ENCODE assay signal across 36 cellular contexts in genomic region chr2:11637546-11637945, GRCh38. TPM values are rescaled to one million over a fixed set of nuclear protein-coding genes. Genes with fewer than 3 reads are reported as not detected.
"Had no signal": no experiment of that assay in that cellular context is flagged by ENCODE, and none has a peak within 500 bp of the region (broad histone marks: within the 10 kb centered on the region; RNA-seq: fewer than 3 reads in every experiment).

No MANE protein-coding gene starts in this region.

- DNase-seq: activated CD4-positive, alpha-beta memory T cell treated with anti-CD3 and anti-CD28 coated beads, Interleukin-2, amount 10 ng/mL, durations not matched to agents 7 days and 5 days; activated CD4-positive, alpha-beta T cell treated with anti-CD3 and anti-CD28 coated beads for 1 hour; activated CD4-positive, alpha-beta T cell treated with anti-CD3 and anti-CD28 coated beads for 4 hours; activated CD4-positive, alpha-beta T cell treated with anti-CD3 and anti-CD28 coated beads, Interleukin-2, amount 10 ng/mL, durations not matched to agents 7 days and 5 days; activated CD4-positive, alpha-beta T cell treated with anti-CD3 and anti-CD28 coated beads, Interleukin-2, amount 50 U/mL, for 4 hours; activated CD8-positive, alpha-beta memory T cell treated with anti-CD3 and anti-CD28 coated beads, Interleukin-2, amount 50 U/mL, for 48 hours; activated effector memory CD4-positive, alpha-beta T cell treated with anti-CD3 and anti-CD28 coated beads, Interleukin-2, amount 50 U/mL, for 16 hours; activated naive CD4-positive, alpha-beta T cell treated with anti-CD3 and anti-CD28 coated beads for 36 hours; activated naive CD8-positive, alpha-beta T cell treated with anti-CD3 and anti-CD28 coated beads for 36 hours; activated naive CD8-positive, alpha-beta T cell treated with anti-CD3 and anti-CD28 coated beads, Interleukin-2, amount 50 U/mL, for 24 hours; activated T-cell treated with anti-CD3 and anti-CD28 coated beads for 4 hours; activated T-cell treated with anti-CD3 and anti-CD28 coated beads, Interleukin-2, amount 50 U/mL, for 24 hours; adrenal gland; amygdala; aorta; body of pancreas; caudate nucleus; effector CD8-positive, alpha-beta T cell; esophagus squamous epithelium; foreskin melanocyte; T-helper 2 cell had no signal

- H3K4me3 ChIP-seq: adrenal gland, body of pancreas, esophagus squamous epithelium, gastroesophageal sphincter had no signal

- H3K4me3 Mint-ChIP-seq: activated CD4-positive, alpha-beta memory T cell treated with anti-CD3 and anti-CD28 coated beads, Interleukin-2, amount 10 ng/mL, durations not matched to agents 7 days and 5 days; activated CD4-positive, alpha-beta T cell treated with anti-CD3 and anti-CD28 coated beads, Interleukin-2, amount 10 ng/mL, durations not matched to agents 7 days and 5 days; activated naive CD4-positive, alpha-beta T cell treated with anti-CD3 and anti-CD28 coated beads for 36 hours; activated naive CD4-positive, alpha-beta T cell treated with anti-CD3 and anti-CD28 coated beads, Interleukin-2, amount 50 U/mL, for 24 hours; activated naive CD8-positive, alpha-beta T cell treated with anti-CD3 and anti-CD28 coated beads for 36 hours; activated naive CD8-positive, alpha-beta T cell treated with anti-CD3 and anti-CD28 coated beads, Interleukin-2, amount 50 U/mL, for 24 hours; activated T-cell treated with anti-CD3 and anti-CD28 coated beads, Interleukin-2, amount 50 U/mL, for 24 hours; activated T-helper 1 cell treated with anti-CD3 and anti-CD28 coated beads, Interleukin-12 subunit alpha, Interleukin-12 subunit beta, Interleukin-2, Interleukin-4 antibody, amounts not matched to agents 30 ng/mL and 10 ng/mL and 1 ng/mL, durations not matched to agents 14 hours and 24 hours and 36 hours; WTC11 had no signal

- H3K27me3 ChIP-seq: adrenal gland, body of pancreas, gastroesophageal sphincter had no signal

- H3K4me1 ChIP-seq: adrenal gland, body of pancreas, esophagus squamous epithelium, gastroesophageal sphincter had no signal

- H3K9me3 Mint-ChIP-seq: activated CD4-positive, alpha-beta memory T cell treated with anti-CD3 and anti-CD28 coated beads, Interleukin-2, amount 10 ng/mL, durations not matched to agents 7 days and 5 days; activated CD4-positive, alpha-beta T cell treated with anti-CD3 and anti-CD28 coated beads, Interleukin-2, amount 10 ng/mL, durations not matched to agents 7 days and 5 days; activated naive CD4-positive, alpha-beta T cell treated with anti-CD3 and anti-CD28 coated beads for 36 hours; activated naive CD4-positive, alpha-beta T cell treated with anti-CD3 and anti-CD28 coated beads, Interleukin-2, amount 50 U/mL, for 24 hours; activated naive CD8-positive, alpha-beta T cell treated with anti-CD3 and anti-CD28 coated beads for 36 hours; activated naive CD8-positive, alpha-beta T cell treated with anti-CD3 and anti-CD28 coated beads, Interleukin-2, amount 50 U/mL, for 24 hours; activated T-cell treated with anti-CD3 and anti-CD28 coated beads, Interleukin-2, amount 50 U/mL, for 24 hours; activated T-helper 1 cell treated with anti-CD3 and anti-CD28 coated beads, Interleukin-12 subunit alpha, Interleukin-12 subunit beta, Interleukin-2, Interleukin-4 antibody, amounts not matched to agents 30 ng/mL and 10 ng/mL and 1 ng/mL, durations not matched to agents 14 hours and 24 hours and 36 hours; activated T-helper 2 cell treated with anti-CD3 and anti-CD28 coated beads, Interferon-gamma antibody, Interleukin-2, Interleukin-4, amounts not matched to agents 10 μg/mL and 5 μg/mL and 100 μg/mL, durations not matched to agents 14 hours and 24 hours and 36 hours; WTC11 had no signal

- H3K36me3 Mint-ChIP-seq: activated naive CD4-positive, alpha-beta T cell treated with anti-CD3 and anti-CD28 coated beads, Interleukin-2, amount 50 U/mL, for 24 hours; activated naive CD8-positive, alpha-beta T cell treated with anti-CD3 and anti-CD28 coated beads for 36 hours had no signal

- H3K27ac ChIP-seq: adrenal gland, body of pancreas, epithelial cell of prostate, esophagus squamous epithelium, gastroesophageal sphincter, VCaP had no signal

- H3K4me1 Mint-ChIP-seq: activated CD4-positive, alpha-beta memory T cell treated with anti-CD3 and anti-CD28 coated beads, Interleukin-2, amount 10 ng/mL, durations not matched to agents 7 days and 5 days; activated CD4-positive, alpha-beta T cell treated with anti-CD3 and anti-CD28 coated beads, Interleukin-2, amount 10 ng/mL, durations not matched to agents 7 days and 5 days; activated naive CD4-positive, alpha-beta T cell treated with anti-CD3 and anti-CD28 coated beads, Interleukin-2, amount 50 U/mL, for 24 hours; activated naive CD8-positive, alpha-beta T cell treated with anti-CD3 and anti-CD28 coated beads for 36 hours; activated naive CD8-positive, alpha-beta T cell treated with anti-CD3 and anti-CD28 coated beads, Interleukin-2, amount 50 U/mL, for 24 hours; WTC11 had no signal

- H3K36me3 ChIP-seq: adrenal gland, esophagus squamous epithelium had no signal

- H3K27me3 Mint-ChIP-seq: activated CD4-positive, alpha-beta T cell treated with anti-CD3 and anti-CD28 coated beads, Interleukin-2, amount 10 ng/mL, durations not matched to agents 7 days and 5 days had no signal

- H3K27ac Mint-ChIP-seq: activated CD4-positive, alpha-beta memory T cell treated with anti-CD3 and anti-CD28 coated beads, Interleukin-2, amount 10 ng/mL, durations not matched to agents 7 days and 5 days; activated CD4-positive, alpha-beta T cell treated with anti-CD3 and anti-CD28 coated beads, Interleukin-2, amount 10 ng/mL, durations not matched to agents 7 days and 5 days; activated naive CD4-positive, alpha-beta T cell treated with anti-CD3 and anti-CD28 coated beads for 36 hours; activated naive CD4-positive, alpha-beta T cell treated with anti-CD3 and anti-CD28 coated beads, Interleukin-2, amount 50 U/mL, for 24 hours; activated naive CD8-positive, alpha-beta T cell treated with anti-CD3 and anti-CD28 coated beads for 36 hours; activated naive CD8-positive, alpha-beta T cell treated with anti-CD3 and anti-CD28 coated beads, Interleukin-2, amount 50 U/mL, for 24 hours; activated T-cell treated with anti-CD3 and anti-CD28 coated beads, Interleukin-2, amount 50 U/mL, for 24 hours; activated T-helper 1 cell treated with anti-CD3 and anti-CD28 coated beads, Interleukin-12 subunit alpha, Interleukin-12 subunit beta, Interleukin-2, Interleukin-4 antibody, amounts not matched to agents 30 ng/mL and 10 ng/mL and 1 ng/mL, durations not matched to agents 14 hours and 24 hours and 36 hours; activated T-helper 2 cell treated with anti-CD3 and anti-CD28 coated beads, Interferon-gamma antibody, Interleukin-2, Interleukin-4, amounts not matched to agents 10 μg/mL and 5 μg/mL and 100 μg/mL, durations not matched to agents 14 hours and 24 hours and 36 hours; WTC11 had no signal

- H3K9me3 ChIP-seq: adrenal gland, body of pancreas, esophagus squamous epithelium, gastroesophageal sphincter had no signal

RNA-seq across cellular contexts. Expression of gene NTSR2, which starts 32.4 kb away (rescaled TPM):
- total RNA-seq: activated CD4-positive, alpha-beta memory T cell treated with anti-CD3 and anti-CD28 coated beads, Interleukin-2, amount 10 ng/mL, durations not matched to agents 7 days and 5 days; activated CD4-positive, alpha-beta T cell treated with anti-CD3 and anti-CD28 coated beads, Interleukin-2, amount 10 ng/mL, durations not matched to agents 7 days and 5 days; activated naive CD4-positive, alpha-beta T cell treated with anti-CD3 and anti-CD28 coated beads for 36 hours; activated naive CD8-positive, alpha-beta T cell treated with anti-CD3 and anti-CD28 coated beads for 36 hours; activated T-helper 1 cell treated with anti-CD3 and anti-CD28 coated beads, Interleukin-12 subunit alpha, Interleukin-12 subunit beta, Interleukin-2, Interleukin-4 antibody, amounts not matched to agents 30 ng/mL and 10 ng/mL and 1 ng/mL, durations not matched to agents 14 hours and 24 hours and 36 hours; activated T-helper 2 cell treated with anti-CD3 and anti-CD28 coated beads, Interferon-gamma antibody, Interleukin-2, Interleukin-4, amounts not matched to agents 10 μg/mL and 5 μg/mL and 100 μg/mL, durations not matched to agents 14 hours and 24 hours and 36 hours; aorta; body of pancreas; chondrocyte; dermis microvascular lymphatic vessel endothelial cell; endothelial cell of umbilical vein; esophagus squamous epithelium; fibroblast of lung; fibroblast of villous mesenchyme; gastroesophageal sphincter; glomerular endothelial cell; T-helper 1 cell treated with Interleukin-12 subunit alpha and Interleukin-12 subunit beta and Interleukin-4 antibody, amounts not matched to agents 30 ng/mL and 1 ng/mL, for 36 hours; WTC11 had no signal
- polyA plus RNA-seq: aorta, endothelial cell of umbilical vein, esophagus, fibroblast of lung had no signal
